8 cellular contexts compared by ENCODE assay signal in genomic region chr17:28612936-28613872, GRCh38. TPM values are rescaled to one million over a fixed set of nuclear protein-coding genes. Genes with fewer than 3 reads are reported as not detected.
DNase-seq lines count a peak whose midpoint lies in the region; ATAC-seq, FAIRE-seq and TF ChIP-seq lines count a peak whose summit lies in the region.

No MANE protein-coding gene starts in this region.

- peak; percentile 67 for TF ChIP-seq CTCF in bronchial epithelial cell (IDR thresholded peaks at IDR 0.05; ENCODE audit: insufficient read depth, low read length, severe bottlenecking)

- DNase-seq in AG08396 (ENCODE audit: low spot score): peak; percentile 49
- no peak for DNase-seq in GM12892 (ENCODE audit: insufficient read length)
- DNase-seq in bronchial epithelial cell (ENCODE audit: low read depth): peak; percentile 20
- peak; percentile 19 for DNase-seq in kidney tubule cell (ENCODE audit: low spot score)
- DNase-seq in stimulated activated naive CD8-positive, alpha-beta T cell treated with anti-CD3 and anti-CD28 coated beads, Interleukin-15, Interleukin-2, amounts not matched to agents 100 U/mL and 50 U/mL, for 24 hours: peak; percentile 33
- DNase-seq in DMS79 treated with DMSO at 0.1 percent for 48 hours (lab: John Stamatoyannopoulos, UW): no peak
- DNase-seq in NCI-H1048 (lab: John Stamatoyannopoulos, UW): no peak

- H3K27me3 ChIP-seq in bronchial epithelial cell (ENCODE audit: control insufficient read depth, insufficient read depth, low read length): no peaks in the 10 kb centered on the region

- no peak for TF ChIP-seq POLR2A in GM12892 (IDR thresholded peaks at IDR 0.05; ENCODE audit: low read depth, low read length)

- no peak overlapping the region for H3K4me3 ChIP-seq in bronchial epithelial cell (ENCODE audit: low read depth, low read length)

- peaks cover 21% of the 10 kb centered on the region for H3K36me3 ChIP-seq in bronchial epithelial cell (ENCODE audit: control insufficient read depth, insufficient read depth, low read length)

- FAIRE-seq in GM12892 (lab: Jason Lieb, UNC) (peak; percentile 17), bronchial epithelial cell (lab: Jason Lieb, UNC) (no peak)

- ATAC-seq in SK-N-SH treated with all-trans-retinoic acid at 6 μM for 48 hours: peak; percentile 84
- peak; percentile 34 for ATAC-seq in stimulated activated naive CD8-positive, alpha-beta T cell treated with anti-CD3 and anti-CD28 coated beads, Interleukin-15, Interleukin-2, amounts not matched to agents 100 U/mL and 50 U/mL, for 24 hours

TF ChIP-seq in SK-N-SH treated with all-trans-retinoic acid at 6 μM for 48 hours, 23 proteins besides CTCF, POLR2A, EP300 and RAD21:
- TF ChIP-seq CSDC2 (CRISPR knock-in tag; IDR thresholded peaks at IDR 0.05) (no peak), TSHZ2 (CRISPR knock-in tag; IDR thresholded peaks at IDR 0.05) (no peak), ESRRG (CRISPR knock-in tag; IDR thresholded peaks at IDR 0.05) (no peak), TOX (CRISPR knock-in tag; IDR thresholded peaks at IDR 0.05; ENCODE audit: borderline replicate concordance) (no peak)

RNA-seq across cellular contexts. Expression of gene RSKR, which starts 0.8 kb away (rescaled TPM):
- 15.9 TPM for polyA plus RNA-seq in GM12892 (2012; ENCODE audit: missing spikeins)
- total RNA-seq in bronchial epithelial cell: 6.6 and 11.8 TPM in 2 replicates

RNA-seq across cellular contexts. Expression of gene SPAG5, which starts 14.4 kb away (rescaled TPM):
- polyA plus RNA-seq in GM12892 (2012; ENCODE audit: missing spikeins): 54.7 TPM
- total RNA-seq in bronchial epithelial cell: 1.3 and 2.0 TPM in 2 replicates

RNA-seq across cellular contexts. Expression of gene BLTP2, which starts 31.8 kb away (rescaled TPM):
- polyA plus RNA-seq in GM12892 (2012; ENCODE audit: missing spikeins): 49.1 TPM
- total RNA-seq in bronchial epithelial cell: 164 and 168 TPM in 2 replicates

RNA-seq across cellular contexts. Expression of gene ALDOC, which starts 36.5 kb away (rescaled TPM):
- 296 TPM for polyA plus RNA-seq in GM12892 (2012; ENCODE audit: missing spikeins)
- 39.3 and 53.4 TPM in 2 replicates for total RNA-seq in bronchial epithelial cell

RNA-seq across cellular contexts. Expression of gene PIGS, which starts 41.9 kb away (rescaled TPM):
- 56.2 TPM for polyA plus RNA-seq in GM12892 (2012; ENCODE audit: missing spikeins)
- total RNA-seq in bronchial epithelial cell: 25.5 and 36.0 TPM in 2 replicates

Comparison
In these comparisons a context has a peak if more than half of its experiments do, and no peak if none do; other contexts are left out.
1. DNase-seq: peak in AG08396 (single experiment), bronchial epithelial cell (single experiment), kidney tubule cell (single experiment) and stimulated activated naive CD8-positive, alpha-beta T cell treated with anti-CD3 and anti-CD28 coated beads, Interleukin-15, Interleukin-2, amounts not matched to agents 100 U/mL and 50 U/mL, for 24 hours (single experiment); none in GM12892 (single experiment), DMS79 treated with DMSO at 0.1 percent for 48 hours (single experiment) and NCI-H1048 (single experiment).